Comparison of ENCODE assay signal across 8 cellular contexts in the genomic region with DNA sequence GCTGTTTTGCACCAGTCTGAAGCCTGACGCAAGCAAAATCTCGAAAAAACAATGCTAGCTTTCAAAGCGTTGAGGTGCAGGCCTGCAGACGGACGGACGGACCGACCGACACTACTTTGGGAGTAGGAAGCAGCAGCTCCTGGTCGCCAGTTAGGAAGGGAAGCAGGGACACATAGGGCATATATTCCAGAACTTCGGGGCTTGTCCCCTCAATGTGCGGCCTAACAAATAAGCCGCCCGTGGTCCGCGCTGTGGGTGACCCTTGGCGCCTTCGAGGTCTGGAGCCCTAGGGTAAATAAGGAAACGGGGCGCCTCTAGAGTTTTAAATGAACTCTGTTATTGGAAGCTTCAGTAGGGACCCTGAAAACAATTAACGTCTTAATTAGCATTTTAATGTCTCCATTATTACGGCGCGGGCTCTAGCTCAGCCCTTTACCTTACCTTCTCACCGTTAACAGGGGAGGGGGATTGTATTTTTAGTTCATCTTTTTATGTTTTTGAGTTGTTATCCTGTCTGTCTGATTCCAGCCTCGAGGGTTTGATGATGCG. TPM values are rescaled to one million over a fixed set of nuclear protein-coding genes. Genes with fewer than 3 reads are reported as not detected.
DNase-seq lines count a peak whose midpoint lies in the region; ATAC-seq lines count a peak whose summit lies in the region.

No MANE protein-coding gene starts in this region.

- DNase-seq in Ammon's horn (ENCODE audit: low spot score) (peak; percentile 20), NCI-H69 (lab: John Stamatoyannopoulos, UW) (peak; percentile 2), hypothalamus (lab: John Stamatoyannopoulos, UW) (no peak), NCI-H345 (lab: John Stamatoyannopoulos, UW) (no peak)
- no peak for DNase-seq in effector memory CD4-positive, alpha-beta T cell
- DNase-seq in naive thymus-derived CD8-positive, alpha-beta T cell, result no peak

- POLR2A ChIA-PET in naive thymus-derived CD8-positive, alpha-beta T cell (lab: Charles Lee), result interaction anchor here (2.0 kb wide), 1 partner anchor 157 kb away, joined by 9 read pairs; a partner anchor contains a TSS

- H3K27ac ChIP-seq in effector memory CD4-positive, alpha-beta T cell (ENCODE audit: insufficient read depth, low read length, poor library complexity, severe bottlenecking), result no peak overlapping the region

- H3K36me3 ChIP-seq in effector memory CD4-positive, alpha-beta T cell (ENCODE audit: control insufficient read depth, insufficient read depth, low read length), result no peaks in the 10 kb centered on the region

- peaks cover 31% of the 10 kb centered on the region for H3K27me3 ChIP-seq in effector memory CD4-positive, alpha-beta T cell (replicated peaks; ENCODE audit: control insufficient read depth, insufficient read depth, low read length, poor library complexity, severe bottlenecking)

- H3K27ac Mint-ChIP-seq in naive thymus-derived CD8-positive, alpha-beta T cell, result peak overlapping the region in 4 of 10 donors; percentile 19 to 78 (median 54)

- H3K9me3 Mint-ChIP-seq in naive thymus-derived CD8-positive, alpha-beta T cell, result peaks cover 0 to 5% (median under 1%) of the 10 kb centered on the region in 9 donors

- peaks cover 0 to 8% (median 4%) of the 10 kb centered on the region in 3 donors for H3K36me3 Mint-ChIP-seq in naive thymus-derived CD8-positive, alpha-beta T cell

- ATAC-seq in naive thymus-derived CD8-positive, alpha-beta T cell, result peak in 1 of 2 donors; percentile 11
- ATAC-seq in HG02678 (IDR thresholded peaks at IDR 0.05; ENCODE audit: unreplicated experiment) (no peak), HG02870 (IDR thresholded peaks at IDR 0.05; ENCODE audit: unreplicated experiment) (no peak)

- peaks cover 38 to 74% (median 45%) of the 10 kb centered on the region in 5 donors for H3K27me3 Mint-ChIP-seq in naive thymus-derived CD8-positive, alpha-beta T cell

- H3K4me1 ChIP-seq in effector memory CD4-positive, alpha-beta T cell (ENCODE audit: control insufficient read depth, insufficient read depth, low read length, poor library complexity, severe bottlenecking), result peaks cover 24% of the 10 kb centered on the region

- H3K4me3 Mint-ChIP-seq in naive thymus-derived CD8-positive, alpha-beta T cell, result peak overlapping the region; percentile 71 to 88 (median 78)

- H3K9me3 ChIP-seq in effector memory CD4-positive, alpha-beta T cell (ENCODE audit: control insufficient read depth, low read length), result no peaks in the 10 kb centered on the region

- H3K4me1 Mint-ChIP-seq in naive thymus-derived CD8-positive, alpha-beta T cell, result peaks cover 14 to 46% (median 27%) of the 10 kb centered on the region in 4 donors

- peak overlapping the region; percentile 68 for H3K4me3 ChIP-seq in effector memory CD4-positive, alpha-beta T cell (ENCODE audit: insufficient read depth, low read depth, low read length, poor library complexity, severe bottlenecking)

RNA-seq across cellular contexts. Expression of a gene that starts 1.4 kb away (rescaled TPM):
- 1 to 10 TPM; 3.2 to 3.9 TPM for total RNA-seq in naive thymus-derived CD8-positive, alpha-beta T cell
- under 1 TPM; 0.09 to 0.45 (median 0.09) TPM for polyA plus RNA-seq in naive thymus-derived CD8-positive, alpha-beta T cell

Comparison
In these comparisons a context has a peak if more than half of its experiments do, and no peak if none do; other contexts are left out.
1. DNase-seq: peak in Ammon's horn (single experiment) and NCI-H69 (single experiment); none in effector memory CD4-positive, alpha-beta T cell (0 of 3), naive thymus-derived CD8-positive, alpha-beta T cell (0 of 10), hypothalamus (0 of 51) and NCI-H345 (single experiment).